ENCODE assay signal across 1 cellular context in the genomic region with DNA sequence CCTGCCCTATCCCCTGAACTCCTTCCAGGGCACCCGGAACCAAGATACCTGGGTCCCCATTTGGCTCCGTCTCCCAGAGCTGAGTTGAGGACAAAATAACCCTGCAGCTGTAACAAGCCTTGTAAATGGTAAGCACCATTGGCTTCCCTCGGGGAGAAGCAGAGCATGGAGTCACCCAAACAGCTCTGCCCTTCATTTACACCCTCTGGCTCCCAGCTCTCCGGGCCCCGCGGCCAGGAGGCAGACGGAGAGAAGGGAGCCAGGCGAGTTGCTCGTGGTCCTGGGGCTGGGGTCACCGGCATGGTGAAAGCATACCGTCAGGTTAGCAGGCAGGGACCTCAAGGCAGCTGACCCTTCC.
TF ChIP-seq lines count a peak whose summit lies in the region.

No MANE protein-coding gene starts in this region.

TF ChIP-seq in liver, 16 proteins besides CTCF, POLR2A, EP300 and RAD21 (continued from another document):
- TF ChIP-seq, protein P1, sequence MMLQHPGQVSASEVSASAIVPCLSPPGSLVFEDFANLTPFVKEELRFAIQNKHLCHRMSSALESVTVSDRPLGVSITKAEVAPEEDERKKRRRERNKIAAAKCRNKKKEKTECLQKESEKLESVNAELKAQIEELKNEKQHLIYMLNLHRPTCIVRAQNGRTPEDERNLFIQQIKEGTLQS (IDR thresholded peaks at IDR 0.05): no peak
TF ChIP-seq in liver: peak in this region for 0.
